ENCODE assay signal across 9 cellular contexts in the genomic region with DNA sequence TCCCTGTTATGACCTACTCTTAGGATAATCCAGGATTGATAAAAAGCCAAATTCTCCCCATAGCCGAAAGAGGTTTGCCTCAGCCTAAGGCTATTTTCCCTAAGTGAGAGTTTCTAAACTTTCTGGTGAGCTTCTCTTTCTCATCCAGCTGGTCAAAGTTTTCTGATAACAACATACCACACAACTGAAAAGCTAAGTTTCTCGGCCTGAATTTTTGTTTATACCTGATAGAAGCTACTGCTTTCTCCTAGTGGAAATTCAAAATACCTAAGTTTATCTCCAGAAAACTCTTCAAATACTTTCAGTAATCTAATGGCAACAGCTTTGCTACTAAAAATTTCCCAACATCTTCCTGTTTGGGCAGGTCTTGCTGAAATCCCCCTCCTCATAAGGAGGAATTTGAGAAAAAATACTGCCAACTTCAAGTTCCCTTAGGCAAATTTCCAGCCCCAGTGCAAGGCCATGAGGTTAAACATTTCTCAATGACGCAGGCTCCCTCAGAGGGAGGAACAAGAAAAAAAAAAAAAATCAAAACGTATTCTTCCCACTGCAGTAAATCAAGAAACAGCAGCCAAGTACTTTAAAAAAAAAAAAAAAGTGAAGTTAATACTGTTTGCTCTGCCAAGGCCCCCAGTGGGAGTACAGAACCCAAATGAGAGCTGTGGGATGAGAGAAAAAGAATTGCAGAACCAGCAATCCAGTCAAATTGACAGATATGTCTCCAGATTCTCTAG.
DNase-seq lines count a peak whose midpoint lies in the region; ATAC-seq and TF ChIP-seq lines count a peak whose summit lies in the region.
"Had no signal": no experiment of that assay in that cellular context is flagged by ENCODE, and none has a peak within 500 bp of the region (broad histone marks: within the 10 kb centered on the region; RNA-seq: fewer than 3 reads in every experiment).

No MANE protein-coding gene starts in this region.

- H3K36me3 ChIP-seq in GM23248 (ENCODE audit: low read depth) (no peaks in the 10 kb centered on the region), smooth muscle cell (ENCODE audit: low read depth) (no peaks in the 10 kb centered on the region)

- no peaks in the 10 kb centered on the region for H3K9me2 ChIP-seq in GM23248 (ENCODE audit: insufficient read depth)

- H3K4me3 ChIP-seq in GM23248 = peak overlapping the region; percentile 31
- H3K4me3 ChIP-seq in astrocyte of the cerebellum (ENCODE audit: low read depth, low read length) = no peak overlapping the region
- no peak overlapping the region for H3K4me3 ChIP-seq in smooth muscle cell

- peak overlapping the region; percentile 84 for H3K9ac ChIP-seq in GM23248
- H3K9ac ChIP-seq in smooth muscle cell (ENCODE audit: low read depth) = peak overlapping the region; percentile 45

- H3F3A ChIP-seq in GM23248 (ENCODE audit: insufficient read depth) (peaks cover 56% of the 10 kb centered on the region), smooth muscle cell (ENCODE audit: low read depth) (peaks cover 42% of the 10 kb centered on the region)

- H3K79me2 ChIP-seq in GM23248 (ENCODE audit: insufficient read depth) = peaks cover 81% of the 10 kb centered on the region
- H3K79me2 ChIP-seq in smooth muscle cell (ENCODE audit: low read depth) = peaks cover 83% of the 10 kb centered on the region

- WGBS in GM23248 (ENCODE audit: low coverage in 1 of 2, low lambda C conversion rate in 2 of 2, missing lambda C conversion rate in 2 of 2), 2 experiments = 2 to 3% methylated on average over 4 of the region's 4 CpGs
- WGBS in smooth muscle cell (ENCODE audit: low lambda C conversion rate) = 0% methylated on average over 4 of the region's 4 CpGs

- H3K27ac ChIP-seq in GM23248 (peak overlapping the region; percentile 99), smooth muscle cell (ENCODE audit: low read depth) (peak overlapping the region; percentile 90)
- H3K27ac ChIP-seq: VCaP had no signal

- no peaks in the 10 kb centered on the region for H3K9me3 ChIP-seq in GM23248 (ENCODE audit: low read depth)
- no peaks in the 10 kb centered on the region for H3K9me3 ChIP-seq in smooth muscle cell (replicated peaks; ENCODE audit: low read depth)

- no peak for ATAC-seq in HG02571 (IDR thresholded peaks at IDR 0.05; ENCODE audit: unreplicated experiment)

- H3K27me3 ChIP-seq in GM23248 (replicated peaks; ENCODE audit: insufficient read depth) (no peaks in the 10 kb centered on the region), smooth muscle cell (ENCODE audit: low read depth) (no peaks in the 10 kb centered on the region)

- in situ Hi-C loops in GM23248 (cut with MboI) (no loop called here), astrocyte of the cerebellum (cut with HindIII; ENCODE audit: low sequenced_read_pairs) (no loop called here)

- no peak overlapping the region for H2AFZ ChIP-seq in GM23248
- no peak overlapping the region for H2AFZ ChIP-seq in smooth muscle cell (ENCODE audit: low read depth)

- H4K20me1 ChIP-seq in GM23248 (ENCODE audit: insufficient read depth) (no peaks in the 10 kb centered on the region), smooth muscle cell (ENCODE audit: low read depth) (peaks cover 33% of the 10 kb centered on the region)

- TF ChIP-seq CTCF in astrocyte of the cerebellum (IDR thresholded peaks at IDR 0.05; ENCODE audit: low read depth, low read length, missing control alignments) (no peak), smooth muscle cell (IDR thresholded peaks at IDR 0.05; ENCODE audit: borderline replicate concordance, insufficient read depth, poor library complexity, severe bottlenecking) (no peak)

- peaks cover 75% of the 10 kb centered on the region for H3K4me1 ChIP-seq in GM23248 (ENCODE audit: insufficient read depth)
- H3K4me1 ChIP-seq in smooth muscle cell (ENCODE audit: low read depth) = peaks cover 31% of the 10 kb centered on the region

- peak; percentile 86 for DNase-seq in GM23248
- DNase-seq in astrocyte of the cerebellum (ENCODE audit: low read depth) = peak; percentile 94
- peak; percentile 92 for DNase-seq in iris pigment epithelial cell (ENCODE audit: low read depth)
- DNase-seq in smooth muscle cell (lab: John Stamatoyannopoulos, UW; ENCODE audit: unreplicated experiment) = no peak
- DNase-seq in NK-92 treated with Interleukin-12 subunit alpha and Interleukin-12 subunit beta, amount 100 ng/mL, for 24 hours (lab: John Stamatoyannopoulos, UW) = no peak
- no peak for DNase-seq in NCI-H128 (lab: John Stamatoyannopoulos, UW; ENCODE audit: unreplicated experiment)
- DNase-seq in activated CD4-positive, alpha-beta T cell treated with anti-CD3 and anti-CD28 coated beads for 48 hours = no peak

- H3K4me2 ChIP-seq in GM23248 (ENCODE audit: unreplicated experiment) (peak overlapping the region; percentile 71), smooth muscle cell (peak overlapping the region; percentile 66)

Comparison
In these comparisons a context has a peak if more than half of its experiments do, and no peak if none do; other contexts are left out.
1. DNase-seq: peak in GM23248 (single experiment), astrocyte of the cerebellum (single experiment) and iris pigment epithelial cell (single experiment); none in smooth muscle cell (single experiment), NK-92 treated with Interleukin-12 subunit alpha and Interleukin-12 subunit beta, amount 100 ng/mL, for 24 hours (single experiment), NCI-H128 (single experiment) and activated CD4-positive, alpha-beta T cell treated with anti-CD3 and anti-CD28 coated beads for 48 hours (single experiment).